Comparison of ENCODE assay signal across 8 cellular contexts in the genomic region with DNA sequence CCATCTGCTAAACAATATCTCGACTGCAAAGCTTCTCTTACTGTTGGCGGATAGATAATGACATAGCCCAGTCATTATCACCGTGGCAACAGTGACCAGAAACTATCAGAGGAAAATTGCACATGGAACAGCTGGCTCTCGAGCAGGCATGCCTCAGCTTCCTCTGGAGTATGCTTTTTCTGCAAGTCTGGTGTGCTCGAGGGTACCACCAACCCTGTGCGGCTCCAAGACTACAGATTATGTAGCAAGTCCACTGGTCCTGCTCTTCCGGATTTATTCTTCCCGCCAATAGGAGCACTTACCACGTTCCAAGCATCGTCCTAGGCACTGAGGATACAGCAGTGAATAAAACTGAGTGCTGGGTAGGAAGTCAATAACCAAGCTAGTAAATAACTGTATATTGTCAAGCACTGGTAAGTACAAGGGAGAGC.
DNase-seq lines count a peak whose midpoint lies in the region; ATAC-seq and TF ChIP-seq lines count a peak whose summit lies in the region.

No MANE protein-coding gene starts in this region.

- peak in 52 of 76 experiments; percentile 11 to 71 (median 39) for DNase-seq in HUDEP-2 (lab: John Stamatoyannopoulos, UW; ENCODE audit: unreplicated experiment in 76 of 76)
- DNase-seq in RPMI8226, result peak; percentile 45
- DNase-seq in effector memory CD4-positive, alpha-beta T cell, result no peak
- DNase-seq in nephron progenitor cell, result no peak
- DNase-seq in SW 1271 (lab: John Stamatoyannopoulos, UW), result no peak
- no peak for DNase-seq in KG1 (lab: John Stamatoyannopoulos, UW)

- H3K4me3 Mint-ChIP-seq in nephron progenitor cell, result peak overlapping the region; percentile 97

- H3K27me3 ChIP-seq in effector memory CD4-positive, alpha-beta T cell (replicated peaks; ENCODE audit: control insufficient read depth, insufficient read depth, low read length, poor library complexity, severe bottlenecking), result no peaks in the 10 kb centered on the region

- peak overlapping the region; percentile 18 for H3K27ac Mint-ChIP-seq in nephron progenitor cell

- no peaks in the 10 kb centered on the region for H3K9me3 ChIP-seq in effector memory CD4-positive, alpha-beta T cell (ENCODE audit: control insufficient read depth, low read length)

- no peak for TF ChIP-seq CTCF in C4-2B (conservative IDR thresholded peaks at IDR 0.05)
- TF ChIP-seq CTCF in nephron progenitor cell (IDR thresholded peaks at IDR 0.05), result no peak

- no peaks in the 10 kb centered on the region for H3K9me3 Mint-ChIP-seq in nephron progenitor cell

- peaks cover 74% of the 10 kb centered on the region for H3K4me1 Mint-ChIP-seq in nephron progenitor cell

- H3K36me3 ChIP-seq in effector memory CD4-positive, alpha-beta T cell (ENCODE audit: control insufficient read depth, insufficient read depth, low read length), result no peaks in the 10 kb centered on the region

- ATAC-seq in GM19455 (IDR thresholded peaks at IDR 0.05; ENCODE audit: unreplicated experiment), result no peak

- H3K27ac ChIP-seq in C4-2B, result peak overlapping the region; percentile 90
- peak overlapping the region; percentile 87 for H3K27ac ChIP-seq in effector memory CD4-positive, alpha-beta T cell (ENCODE audit: insufficient read depth, low read length, poor library complexity, severe bottlenecking)

- peaks cover 29% of the 10 kb centered on the region for H3K36me3 Mint-ChIP-seq in nephron progenitor cell (ENCODE audit: low read depth)

- peak overlapping the region; percentile 73 for H3K4me3 ChIP-seq in effector memory CD4-positive, alpha-beta T cell (ENCODE audit: insufficient read depth, low read depth, low read length, poor library complexity, severe bottlenecking)

- peaks cover 32% of the 10 kb centered on the region for H3K4me1 ChIP-seq in effector memory CD4-positive, alpha-beta T cell (ENCODE audit: control insufficient read depth, insufficient read depth, low read length, poor library complexity, severe bottlenecking)

- H3K27me3 Mint-ChIP-seq in nephron progenitor cell (ENCODE audit: low read depth, poor library complexity), result no peaks in the 10 kb centered on the region

Comparison
In these comparisons a context has a peak if more than half of its experiments do, and no peak if none do; other contexts are left out.
1. DNase-seq: peak in HUDEP-2 (52 of 76) and RPMI8226 (single experiment); none in effector memory CD4-positive, alpha-beta T cell (0 of 3), nephron progenitor cell (single experiment), SW 1271 (0 of 2) and KG1 (single experiment).